38 cellular contexts compared by ENCODE assay signal in the genomic region with DNA sequence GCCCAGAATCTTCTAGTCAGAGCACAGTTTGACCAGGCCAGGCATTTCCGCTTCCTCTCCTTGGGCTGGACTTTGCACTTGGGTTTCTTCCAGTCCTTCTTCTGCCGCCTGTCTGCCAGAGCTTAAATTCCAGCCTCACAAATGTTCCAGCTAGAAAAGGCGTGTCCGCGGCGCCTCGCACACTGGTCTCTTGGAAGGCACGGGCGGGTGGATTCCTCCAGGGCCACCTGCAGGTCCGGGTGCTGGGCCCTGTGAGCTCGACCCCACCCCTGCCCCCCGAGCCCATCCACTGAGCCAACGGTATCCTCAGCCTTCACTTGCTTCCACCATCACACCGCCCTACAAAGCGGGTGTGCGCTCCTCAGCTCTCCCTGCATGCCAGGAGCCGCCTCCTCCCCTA.
"Had no signal": no experiment of that assay in that cellular context is flagged by ENCODE, and none has a peak within 500 bp of the region (broad histone marks: within the 10 kb centered on the region; RNA-seq: fewer than 3 reads in every experiment).

No MANE protein-coding gene starts in this region.

- H3K4me1 ChIP-seq: body of pancreas, breast epithelium had no signal

- H3K9me3 ChIP-seq: body of pancreas, breast epithelium had no signal

- ATAC-seq: activated CD8-positive, alpha-beta memory T cell treated with anti-CD3 and anti-CD28 coated beads, Interleukin-2, amount 10 ng/mL, durations not matched to agents 7 days and 5 days; activated CD8-positive, alpha-beta T cell treated with anti-CD3 and anti-CD28 coated beads, Interleukin-2, amount 10 ng/mL, durations not matched to agents 7 days and 5 days; activated naive CD8-positive, alpha-beta T cell treated with anti-CD3 and anti-CD28 coated beads, Interleukin-2, amount 50 U/mL, for 24 hours; body of pancreas had no signal

- H3K27ac ChIP-seq: body of pancreas, brain microvascular endothelial cell, breast epithelium, VCaP had no signal

- H3K36me3 ChIP-seq: brain microvascular endothelial cell, breast epithelium had no signal

- H3K4me3 Mint-ChIP-seq: activated B cell treated with CpG ODN at 0.5 μM for 24 hours; activated CD4-positive, alpha-beta memory T cell treated with anti-CD3 and anti-CD28 coated beads for 36 hours; activated CD4-positive, alpha-beta T cell treated with anti-CD3 and anti-CD28 coated beads, Interleukin-2, amount 10 ng/mL, durations not matched to agents 24 days and 14 days; activated CD8-positive, alpha-beta memory T cell treated with anti-CD3 and anti-CD28 coated beads, Interleukin-2, amount 10 ng/mL, durations not matched to agents 7 days and 5 days; activated CD8-positive, alpha-beta T cell treated with anti-CD3 and anti-CD28 coated beads, Interleukin-2, amount 10 ng/mL, durations not matched to agents 7 days and 5 days; activated naive CD4-positive, alpha-beta T cell treated with anti-CD3 and anti-CD28 coated beads, Interleukin-2, amount 10 ng/mL, durations not matched to agents 7 days and 5 days; activated naive CD4-positive, alpha-beta T cell treated with anti-CD3 and anti-CD28 coated beads, Interleukin-2, amount 50 U/mL, for 24 hours; activated naive CD8-positive, alpha-beta T cell; activated naive CD8-positive, alpha-beta T cell treated with anti-CD3 and anti-CD28 coated beads, Interleukin-2, amount 10 ng/mL, durations not matched to agents 7 days and 5 days; activated naive CD8-positive, alpha-beta T cell treated with anti-CD3 and anti-CD28 coated beads, Interleukin-2, amount 50 U/mL, for 24 hours; activated T-cell treated with anti-CD3 and anti-CD28 coated beads, Interleukin-2, amount 50 U/mL, for 24 hours; central memory CD8-positive, alpha-beta T cell; T-helper 1 cell treated with Interleukin-12 subunit alpha and Interleukin-12 subunit beta and Interleukin-4 antibody, amounts not matched to agents 30 μg/mL and 1 μg/mL, for 36 hours; T-helper 2 cell treated with Interferon-gamma antibody and Interleukin-4, amounts not matched to agents 5 μg/mL and 100 μg/mL, for 36 hours had no signal

- H3K27me3 ChIP-seq: body of pancreas, brain microvascular endothelial cell, breast epithelium had no signal

- H3K4me1 Mint-ChIP-seq: activated B cell treated with CpG ODN at 0.5 μM for 24 hours; activated CD4-positive, alpha-beta T cell treated with anti-CD3 and anti-CD28 coated beads, Interleukin-2, amount 10 ng/mL, durations not matched to agents 24 days and 14 days; activated CD8-positive, alpha-beta memory T cell treated with anti-CD3 and anti-CD28 coated beads, Interleukin-2, amount 10 ng/mL, durations not matched to agents 7 days and 5 days; activated naive CD4-positive, alpha-beta T cell treated with anti-CD3 and anti-CD28 coated beads, Interleukin-2, amount 10 ng/mL, durations not matched to agents 7 days and 5 days; activated naive CD4-positive, alpha-beta T cell treated with anti-CD3 and anti-CD28 coated beads, Interleukin-2, amount 50 U/mL, for 24 hours; activated naive CD8-positive, alpha-beta T cell treated with anti-CD3 and anti-CD28 coated beads, Interleukin-2, amount 10 ng/mL, durations not matched to agents 7 days and 5 days; activated naive CD8-positive, alpha-beta T cell treated with anti-CD3 and anti-CD28 coated beads, Interleukin-2, amount 50 U/mL, for 24 hours; central memory CD8-positive, alpha-beta T cell had no signal

- H3K27ac Mint-ChIP-seq: activated B cell treated with CpG ODN at 0.5 μM for 24 hours; activated CD4-positive, alpha-beta memory T cell treated with anti-CD3 and anti-CD28 coated beads for 36 hours; activated CD4-positive, alpha-beta T cell treated with anti-CD3 and anti-CD28 coated beads, Interleukin-2, amount 10 ng/mL, durations not matched to agents 24 days and 14 days; activated CD8-positive, alpha-beta memory T cell treated with anti-CD3 and anti-CD28 coated beads, Interleukin-2, amount 10 ng/mL, durations not matched to agents 7 days and 5 days; activated CD8-positive, alpha-beta T cell treated with anti-CD3 and anti-CD28 coated beads, Interleukin-2, amount 10 ng/mL, durations not matched to agents 7 days and 5 days; activated naive CD4-positive, alpha-beta T cell treated with anti-CD3 and anti-CD28 coated beads, Interleukin-2, amount 10 ng/mL, durations not matched to agents 7 days and 5 days; activated naive CD4-positive, alpha-beta T cell treated with anti-CD3 and anti-CD28 coated beads, Interleukin-2, amount 50 U/mL, for 24 hours; activated naive CD8-positive, alpha-beta T cell; activated naive CD8-positive, alpha-beta T cell treated with anti-CD3 and anti-CD28 coated beads, Interleukin-2, amount 10 ng/mL, durations not matched to agents 7 days and 5 days; activated naive CD8-positive, alpha-beta T cell treated with anti-CD3 and anti-CD28 coated beads, Interleukin-2, amount 50 U/mL, for 24 hours; activated T-cell treated with anti-CD3 and anti-CD28 coated beads, Interleukin-2, amount 50 U/mL, for 24 hours; activated T-helper 2 cell treated with anti-CD3 and anti-CD28 coated beads, Interferon-gamma antibody, Interleukin-2, Interleukin-4, amounts not matched to agents 10 μg/mL and 5 μg/mL and 100 μg/mL, durations not matched to agents 14 hours and 24 hours and 36 hours; T-helper 1 cell treated with Interleukin-12 subunit alpha and Interleukin-12 subunit beta and Interleukin-4 antibody, amounts not matched to agents 30 μg/mL and 1 μg/mL, for 36 hours; T-helper 2 cell treated with Interferon-gamma antibody and Interleukin-4, amounts not matched to agents 5 μg/mL and 100 μg/mL, for 36 hours had no signal

- H3K27me3 Mint-ChIP-seq: activated B cell treated with CpG ODN at 0.5 μM for 24 hours; activated CD4-positive, alpha-beta memory T cell treated with anti-CD3 and anti-CD28 coated beads for 36 hours; activated CD4-positive, alpha-beta T cell treated with anti-CD3 and anti-CD28 coated beads, Interleukin-2, amount 10 ng/mL, durations not matched to agents 24 days and 14 days; activated CD8-positive, alpha-beta memory T cell treated with anti-CD3 and anti-CD28 coated beads, Interleukin-2, amount 10 ng/mL, durations not matched to agents 7 days and 5 days; activated naive CD4-positive, alpha-beta T cell treated with anti-CD3 and anti-CD28 coated beads, Interleukin-2, amount 10 ng/mL, durations not matched to agents 7 days and 5 days; activated naive CD4-positive, alpha-beta T cell treated with anti-CD3 and anti-CD28 coated beads, Interleukin-2, amount 50 U/mL, for 24 hours; activated naive CD8-positive, alpha-beta T cell; activated naive CD8-positive, alpha-beta T cell treated with anti-CD3 and anti-CD28 coated beads, Interleukin-2, amount 10 ng/mL, durations not matched to agents 7 days and 5 days; activated naive CD8-positive, alpha-beta T cell treated with anti-CD3 and anti-CD28 coated beads, Interleukin-2, amount 50 U/mL, for 24 hours; activated T-cell treated with anti-CD3 and anti-CD28 coated beads, Interleukin-2, amount 50 U/mL, for 24 hours; central memory CD8-positive, alpha-beta T cell had no signal

- H3K36me3 Mint-ChIP-seq: activated CD4-positive, alpha-beta memory T cell treated with anti-CD3 and anti-CD28 coated beads for 36 hours; activated CD8-positive, alpha-beta memory T cell treated with anti-CD3 and anti-CD28 coated beads, Interleukin-2, amount 10 ng/mL, durations not matched to agents 7 days and 5 days; activated naive CD4-positive, alpha-beta T cell treated with anti-CD3 and anti-CD28 coated beads, Interleukin-2, amount 10 ng/mL, durations not matched to agents 7 days and 5 days; activated naive CD4-positive, alpha-beta T cell treated with anti-CD3 and anti-CD28 coated beads, Interleukin-2, amount 50 U/mL, for 24 hours; activated naive CD8-positive, alpha-beta T cell; activated naive CD8-positive, alpha-beta T cell treated with anti-CD3 and anti-CD28 coated beads, Interleukin-2, amount 10 ng/mL, durations not matched to agents 7 days and 5 days had no signal

- H3K4me3 ChIP-seq: body of pancreas, breast epithelium had no signal

- DNase-seq: activated B cell treated with CpG ODN at 0.5 μM for 24 hours; activated CD4-positive, alpha-beta memory T cell treated with anti-CD3 and anti-CD28 coated beads for 36 hours; activated CD4-positive, alpha-beta T cell treated with anti-CD3 and anti-CD28 coated beads for 4 hours; activated CD4-positive, alpha-beta T cell treated with anti-CD3 and anti-CD28 coated beads, Interleukin-2, amount 10 ng/mL, durations not matched to agents 24 days and 14 days; activated CD4-positive, alpha-beta T cell treated with anti-CD3 and anti-CD28 coated beads, Interleukin-2, amount 50 U/mL, for 1 hour; activated CD4-positive, alpha-beta T cell treated with anti-CD3 and anti-CD28 coated beads, Interleukin-2, amount 50 U/mL, for 4 hours; activated CD4-positive, CD25-positive, alpha-beta regulatory T cell treated with anti-CD3 and anti-CD28 coated beads, Interleukin-2, amount 50 U/mL, for 72 hours; activated CD8-positive, alpha-beta memory T cell treated with anti-CD3 and anti-CD28 coated beads for 24 hours; activated CD8-positive, alpha-beta memory T cell treated with anti-CD3 and anti-CD28 coated beads, Interleukin-2, amount 10 ng/mL, durations not matched to agents 7 days and 5 days; activated CD8-positive, alpha-beta memory T cell treated with anti-CD3 and anti-CD28 coated beads, Interleukin-2, amount 50 U/mL, for 48 hours; activated CD8-positive, alpha-beta T cell treated with anti-CD3 and anti-CD28 coated beads, Interleukin-2, amount 10 ng/mL, durations not matched to agents 7 days and 5 days; activated effector memory CD4-positive, alpha-beta T cell treated with Interleukin-2 at 50 U/mL for 16 hours; activated gamma-delta T cell; activated naive CD4-positive, alpha-beta T cell treated with anti-CD3 and anti-CD28 coated beads, Interleukin-2, amount 10 ng/mL, durations not matched to agents 7 days and 5 days; activated naive CD4-positive, alpha-beta T cell treated with Interleukin-2 at 50 U/mL for 16 hours; activated naive CD8-positive, alpha-beta T cell treated with anti-CD3 and anti-CD28 coated beads, Interleukin-2, amount 10 ng/mL, durations not matched to agents 7 days and 5 days; activated naive CD8-positive, alpha-beta T cell treated with anti-CD3 and anti-CD28 coated beads, Interleukin-2, amount 50 U/mL, for 24 hours; activated T-cell treated with anti-CD3 and anti-CD28 coated beads, Interleukin-2, amount 50 U/mL, for 24 hours; activated T-cell treated with anti-CD3 and anti-CD28 coated beads, Interleukin-2, amount 50 U/mL, for 48 hours; amniotic stem cell; aorta; body of pancreas; brain microvascular endothelial cell; caudate nucleus; cerebellar nuclear complex; T-helper 1 cell; T-helper 2 cell; T-helper 9 cell had no signal

- FAIRE-seq: astrocyte, TTC549 had no signal
